In genomic region chr17:71084219-71084618, GRCh38 we compare ENCODE assay signal across 8 cellular contexts.
DNase-seq lines count a peak whose midpoint lies in the region; ATAC-seq and TF ChIP-seq lines count a peak whose summit lies in the region.

No MANE protein-coding gene starts in this region.

- CTCF ChIA-PET in CD8-positive, alpha-beta memory T cell (lab: Charles Lee), result no interaction called here

- no peak overlapping the region for H3K4me3 ChIP-seq in adrenal gland
- H3K4me3 ChIP-seq in lower lobe of right lung, result no peak overlapping the region
- no peak overlapping the region for H3K4me3 ChIP-seq in CD8-positive, alpha-beta memory T cell (ENCODE audit: low read length)

- H3K36me3 Mint-ChIP-seq in CD8-positive, alpha-beta memory T cell, result no peaks in the 10 kb centered on the region

- ATAC-seq in lower lobe of right lung (peak; percentile 33 to 42), GM19463 (IDR thresholded peaks at IDR 0.05; ENCODE audit: unreplicated experiment) (no peak), HG03457 (IDR thresholded peaks at IDR 0.05; ENCODE audit: unreplicated experiment) (no peak)

- H3K36me3 ChIP-seq in adrenal gland (replicated peaks in 1 of 2) (no peaks in the 10 kb centered on the region), lower lobe of right lung (no peaks in the 10 kb centered on the region)
- H3K36me3 ChIP-seq in CD8-positive, alpha-beta memory T cell (ENCODE audit: insufficient read depth, low read length), result no peaks in the 10 kb centered on the region

- H3K27me3 ChIP-seq in adrenal gland (no peaks in the 10 kb centered on the region), lower lobe of right lung (ENCODE audit: low read depth) (no peaks in the 10 kb centered on the region)
- no peaks in the 10 kb centered on the region for H3K27me3 ChIP-seq in CD8-positive, alpha-beta memory T cell (ENCODE audit: insufficient read depth, low read length, poor library complexity, severe bottlenecking)

- no peaks in the 10 kb centered on the region for H3K27me3 Mint-ChIP-seq in CD8-positive, alpha-beta memory T cell

- no peak overlapping the region for H3K27ac Mint-ChIP-seq in CD8-positive, alpha-beta memory T cell

- H3K4me3 Mint-ChIP-seq in CD8-positive, alpha-beta memory T cell, result no peak overlapping the region

- POLR2A ChIA-PET in CD8-positive, alpha-beta memory T cell (lab: Charles Lee), result no interaction called here

- no peaks in the 10 kb centered on the region for H3K4me1 Mint-ChIP-seq in CD8-positive, alpha-beta memory T cell

- H3K9me3 ChIP-seq in adrenal gland (replicated peaks in 1 of 3) (no peaks in the 10 kb centered on the region), lower lobe of right lung (no peaks in the 10 kb centered on the region)
- H3K9me3 ChIP-seq in CD8-positive, alpha-beta memory T cell (ENCODE audit: low read length), result no peaks in the 10 kb centered on the region

- intact Hi-C loops in adrenal gland (cut with DNase I), result no loop called here
- intact Hi-C loops in lower lobe of right lung (cut with DNase I), result no loop called here

- no peak for TF ChIP-seq POLR2A in adrenal gland (IDR thresholded peaks at IDR 0.05)

- H3K27ac ChIP-seq in adrenal gland (no peak overlapping the region), lower lobe of right lung (no peak overlapping the region)
- no peak overlapping the region for H3K27ac ChIP-seq in CD8-positive, alpha-beta memory T cell (ENCODE audit: low read depth, low read length)

- WGBS in adrenal gland, 4 donors, result 38 to 51% (median 43%) methylated on average over 5 of the region's 5 CpGs

- peaks cover 0 to 21% (median 5%) of the 10 kb centered on the region in 5 donors for H3K9me3 Mint-ChIP-seq in CD8-positive, alpha-beta memory T cell

- DNase-seq in ELR (ENCODE audit: low read depth) (peak; percentile 74), LHCN-M2 (ENCODE audit: low read depth) (peak; percentile 47), adrenal gland (peak in 5 of 7 donors; percentile 11 to 52 (median 17)), lower lobe of right lung (peak; percentile 30)
- DNase-seq in CD8-positive, alpha-beta memory T cell, result no peak
- DNase-seq in activated effector memory CD4-positive, alpha-beta T cell treated with Interleukin-2 at 50 U/mL for 16 hours, result no peak

- TF ChIP-seq CTCF in adrenal gland (IDR thresholded peaks at IDR 0.05) (peak; percentile 8 to 56 (median 26)), lower lobe of right lung (IDR thresholded peaks at IDR 0.05) (peak; percentile 47)

- H3K4me1 ChIP-seq in adrenal gland (replicated peaks in 1 of 2), result no peaks in the 10 kb centered on the region
- H3K4me1 ChIP-seq in lower lobe of right lung, result no peaks in the 10 kb centered on the region
- H3K4me1 ChIP-seq in CD8-positive, alpha-beta memory T cell (ENCODE audit: insufficient read depth, low read length), result no peaks in the 10 kb centered on the region

Comparison
In these comparisons a context has a peak if more than half of its experiments do, and no peak if none do; other contexts are left out.
1. DNase-seq: peak in ELR (single experiment), LHCN-M2 (single experiment), adrenal gland (5 of 7) and lower lobe of right lung (single experiment); none in CD8-positive, alpha-beta memory T cell (0 of 5) and activated effector memory CD4-positive, alpha-beta T cell treated with Interleukin-2 at 50 U/mL for 16 hours (single experiment).
2. ATAC-seq: peak in lower lobe of right lung (2 of 2); none in GM19463 (single experiment) and HG03457 (single experiment).